Comparison of ENCODE assay signal across 8 cellular contexts in genomic region chr16:30557950-30558788, GRCh38. TPM values are rescaled to one million over a fixed set of nuclear protein-coding genes. Genes with fewer than 3 reads are reported as not detected.
DNase-seq lines count a peak whose midpoint lies in the region; ATAC-seq and TF ChIP-seq lines count a peak whose summit lies in the region.

Gene ZNF764 (minus strand): TSS chr16:30558374. CDS start chr16:30558182, 192 bp downstream.

- DNase-seq in NCI-H1436 (lab: John Stamatoyannopoulos, UW) (peak; percentile 97), T follicular helper cell (ENCODE audit: low read depth) (peak; percentile 93), adipocyte (ENCODE audit: low read depth) (peak; percentile 100), cardiac muscle cell (ENCODE audit: low read depth in 1 of 2, low spot score in 1 of 2) (peak; percentile 96 to 99), trophoblast cell (peak; percentile 99), type B pancreatic cell (ENCODE audit: extremely low spot score, unreplicated experiment) (peak; percentile 96)

- peaks cover 13% of the 10 kb centered on the region for H3K79me1 ChIP-seq in trophoblast cell (ENCODE audit: low read length)

- H3K36me3 ChIP-seq in adipocyte (ENCODE audit: control insufficient read depth, insufficient read depth, low read length, severe bottlenecking) (peaks cover 14% of the 10 kb centered on the region), cardiac muscle cell (peaks cover 11% of the 10 kb centered on the region), trophoblast cell (ENCODE audit: control insufficient read depth in 1 of 2, insufficient read depth in 2 of 2, low read length in 2 of 2) (peaks cover 14% of the 10 kb centered on the region in 2 experiments)

- H2BK120ac ChIP-seq in trophoblast cell (ENCODE audit: insufficient read depth, low read length, poor library complexity) = peak within 1 kb of the TSS; percentile 86

- H3K27ac ChIP-seq in cardiac muscle cell (peak within 1 kb of the TSS; percentile 94), trophoblast cell (ENCODE audit: low read depth, low read length) (peak within 1 kb of the TSS; percentile 75)

- H3K4me3 ChIP-seq in adipocyte (ENCODE audit: low read length) (peak within 1 kb of the TSS; percentile 91), cardiac muscle cell (peak within 1 kb of the TSS; percentile 47), trophoblast cell (ENCODE audit: low read depth, low read length) (peak within 1 kb of the TSS; percentile 87)

- H3K4me1 Mint-ChIP-seq in type B pancreatic cell (ENCODE audit: unreplicated experiment) = peaks cover 24% of the 10 kb centered on the region

- ATAC-seq in HG02763 (IDR thresholded peaks at IDR 0.05; ENCODE audit: unreplicated experiment) = peak; percentile 89

- H3K27me3 Mint-ChIP-seq in type B pancreatic cell = no peaks in the 10 kb centered on the region

- H2AFZ ChIP-seq in trophoblast cell (ENCODE audit: insufficient read depth, low read length, poor library complexity) = peak within 1 kb of the TSS; percentile 69

- H2BK12ac ChIP-seq in trophoblast cell (ENCODE audit: low read length) = peak within 1 kb of the TSS; percentile 8

- H4K12ac ChIP-seq in trophoblast cell (ENCODE audit: low read depth, low read length) = peak within 1 kb of the TSS; percentile 93

- H3K4me1 ChIP-seq in adipocyte (ENCODE audit: control insufficient read depth, insufficient read depth, low read length) (peaks cover 4% of the 10 kb centered on the region), cardiac muscle cell (ENCODE audit: low read depth) (peaks cover 11% of the 10 kb centered on the region), trophoblast cell (ENCODE audit: control insufficient read depth in 1 of 2, insufficient read depth in 2 of 2, low read length in 2 of 2) (peaks cover 4 to 7% of the 10 kb centered on the region in 2 experiments)

- peak within 1 kb of the TSS; percentile 69 for H2AK5ac ChIP-seq in trophoblast cell (ENCODE audit: low read length)

- peaks cover 4% of the 10 kb centered on the region for H3K9me3 Mint-ChIP-seq in type B pancreatic cell

- H2BK5ac ChIP-seq in trophoblast cell (ENCODE audit: low read depth, low read length, poor library complexity) = peak within 1 kb of the TSS; percentile 81

- H3K4ac ChIP-seq in trophoblast cell (ENCODE audit: low read depth, low read length) = peak within 1 kb of the TSS; percentile 82

- peak within 1 kb of the TSS; percentile 95 for H3K9ac ChIP-seq in adipocyte (ENCODE audit: low read length)
- H3K9ac ChIP-seq in trophoblast cell (ENCODE audit: low read length) = peak within 1 kb of the TSS; percentile 83

- peak within 1 kb of the TSS; percentile 86 for H3K18ac ChIP-seq in trophoblast cell (ENCODE audit: low read length)

- H3K79me2 ChIP-seq in trophoblast cell (ENCODE audit: control insufficient read depth, insufficient read depth, low read length, poor library complexity) = peaks cover 6% of the 10 kb centered on the region

- H3K14ac ChIP-seq in trophoblast cell (ENCODE audit: low read length) = peak within 1 kb of the TSS; percentile 91

- peak within 1 kb of the TSS; percentile 95 for H4K91ac ChIP-seq in trophoblast cell (ENCODE audit: low read depth, low read length)

- H3K9me3 ChIP-seq in adipocyte (ENCODE audit: control insufficient read depth, low read length) (no peaks in the 10 kb centered on the region), cardiac muscle cell (ENCODE audit: low read depth) (no peaks in the 10 kb centered on the region), trophoblast cell (ENCODE audit: insufficient read depth, low read depth, low read length) (no peaks in the 10 kb centered on the region)

- H3K27me3 ChIP-seq in adipocyte (replicated peaks; ENCODE audit: control insufficient read depth, insufficient read depth, low read length) (no peaks in the 10 kb centered on the region), cardiac muscle cell (no peaks in the 10 kb centered on the region), trophoblast cell (ENCODE audit: insufficient read depth, low read length) (no peaks in the 10 kb centered on the region)

- peak within 1 kb of the TSS; percentile 98 for H4K8ac ChIP-seq in trophoblast cell (ENCODE audit: low read depth, low read length)

- peak within 1 kb of the TSS; percentile 89 for H3K27ac Mint-ChIP-seq in type B pancreatic cell

- TF ChIP-seq CTCF in GM12874 (IDR thresholded peaks at IDR 0.05; ENCODE audit: insufficient read depth, low read depth, low read length) (0 out of 2 replicates have a peak, but pooled peaks have one; percentile 31), cardiac muscle cell (IDR thresholded peaks at IDR 0.05; ENCODE audit: low read depth, low read length) (no peak), type B pancreatic cell (conservative IDR thresholded peaks at IDR 0.05) (no peak)

- H3K4me3 Mint-ChIP-seq in type B pancreatic cell = peak within 1 kb of the TSS; percentile 89

- no CpG with 5 or more reads among the region's 75 CpGs for WGBS in trophoblast cell (ENCODE audit: extremely low coverage, insufficient coverage, insufficient read length)

- H3K23ac ChIP-seq in trophoblast cell (ENCODE audit: low read length) = no peak within 1 kb of the TSS

- peaks cover 11% of the 10 kb centered on the region for H3K36me3 Mint-ChIP-seq in type B pancreatic cell

- H3K4me2 ChIP-seq in trophoblast cell (ENCODE audit: low read length) = peak within 1 kb of the TSS; percentile 90

RNA-seq across cellular contexts. Expression of gene ZNF764, which starts in this region (rescaled TPM):
- total RNA-seq in cardiac muscle cell (25.3 and 34.7 TPM in 2 replicates), type B pancreatic cell (ENCODE audit: low replicate concordance) (16.8 and 20.2 TPM in 2 replicates)
- 12.0 and 17.9 TPM in 2 replicates for polyA plus RNA-seq in cardiac muscle cell
- 4.2 and 4.4 TPM in 2 replicates for polyA plus RNA-seq in trophoblast cell (2013)

Comparison
In these comparisons a context has a peak if more than half of its experiments do, and no peak if none do; other contexts are left out.
1. Peak in every context shown above with its lines: DNase-seq, ATAC-seq, H3K4me3 ChIP-seq and H3K27ac ChIP-seq.